Comparison of ENCODE assay signal across 7 cellular contexts in the genomic region with DNA sequence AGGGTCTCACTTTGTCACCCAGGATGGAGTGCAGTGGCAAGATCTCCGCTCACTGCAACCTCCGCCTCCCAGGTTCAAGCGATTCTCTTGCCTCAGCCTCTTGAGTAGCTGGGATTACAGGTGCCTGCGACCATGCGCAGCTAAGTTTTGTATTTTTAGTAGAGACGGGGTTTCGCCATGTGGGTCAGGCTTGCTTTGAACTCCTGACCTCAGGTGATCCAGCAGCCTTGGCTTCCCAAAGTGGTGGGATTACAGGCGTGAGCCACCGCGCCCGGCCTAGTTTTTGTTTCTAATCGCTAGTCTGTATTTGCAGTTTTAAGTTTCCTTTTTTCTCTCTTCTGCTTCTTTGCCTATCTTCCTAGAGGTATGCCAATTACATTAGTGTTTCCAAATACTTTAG. TPM values are rescaled to one million over a fixed set of nuclear protein-coding genes. Genes with fewer than 3 reads are reported as not detected.
"Had no signal": no experiment of that assay in that cellular context is flagged by ENCODE, and none has a peak within 500 bp of the region (broad histone marks: within the 10 kb centered on the region; RNA-seq: fewer than 3 reads in every experiment).

No MANE protein-coding gene starts in this region.

RNA-seq across cellular contexts. Expression of a gene that starts 5.8 kb away (rescaled TPM):
- total RNA-seq: gastroesophageal sphincter, left ventricle myocardium superior, osteoblast, pulmonary artery endothelial cell, skeletal muscle tissue, temporal lobe had no signal
- polyA plus RNA-seq: neural cell had no signal
